ENCODE assay signal across 22 cellular contexts in the genomic region with DNA sequence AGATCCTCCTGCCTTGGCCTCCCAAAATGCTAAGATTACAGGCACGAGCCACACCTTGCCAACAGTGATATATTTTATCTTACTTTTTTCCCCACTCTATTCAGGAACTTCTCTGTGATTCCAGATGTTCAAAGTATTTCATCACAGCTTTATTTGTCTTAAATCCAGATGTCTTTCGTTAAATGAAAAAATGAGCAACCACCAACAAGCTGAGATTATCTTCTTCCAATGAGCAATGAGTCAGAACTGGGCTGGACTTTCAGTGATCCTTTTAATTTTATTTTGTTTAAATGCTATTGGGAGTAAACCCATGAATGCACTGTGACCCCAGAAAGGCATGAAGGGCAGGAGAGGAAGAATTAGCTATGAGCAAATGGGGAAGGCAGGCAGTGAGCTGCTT.
DNase-seq lines count a peak whose midpoint lies in the region; ATAC-seq and TF ChIP-seq lines count a peak whose summit lies in the region.
"Had no signal": no experiment of that assay in that cellular context is flagged by ENCODE, and none has a peak within 500 bp of the region (broad histone marks: within the 10 kb centered on the region; RNA-seq: fewer than 3 reads in every experiment).

No MANE protein-coding gene starts in this region.

- no peak overlapping the region for H2BK20ac ChIP-seq in IMR-90 (ENCODE audit: low read depth, low read length)

- dilution Hi-C loops in IMR-90 (cut with HindIII; ENCODE audit: low sequenced_read_pairs, unreplicated experiment) = no loop called here

- BruUV-seq in IMR-90 (replicated peaks; lab: Mats Ljungman, UMichigan) = no TSS peak

- H2BK120ac ChIP-seq in IMR-90 (ENCODE audit: low read depth, low read length) = no peak overlapping the region

- H3K9me3 Mint-ChIP-seq in mesothelial cell of epicardium = peaks cover 10% of the 10 kb centered on the region
- H3K9me3 Mint-ChIP-seq: central memory CD8-positive, alpha-beta T cell had no signal

- H2AFZ ChIP-seq in IMR-90 (replicated peaks; ENCODE audit: low read length, poor library complexity) = no peak overlapping the region

- H3K4me2 ChIP-seq in IMR-90 (ENCODE audit: low read depth, low read length) = no peak overlapping the region; the same call in 1 of the 2 replicates

- TF ChIP-seq POLR2A in IMR-90 (IDR thresholded peaks at IDR 0.05; ENCODE audit: low read depth, low read length) = no peak

- no peaks in the 10 kb centered on the region for H3K36me3 Mint-ChIP-seq in mesothelial cell of epicardium

- peak overlapping the region; percentile 61 for H3K27ac Mint-ChIP-seq in mesothelial cell of epicardium

- H3K4me1 Mint-ChIP-seq in mesothelial cell of epicardium = peaks cover 8% of the 10 kb centered on the region
- H3K4me1 Mint-ChIP-seq: central memory CD8-positive, alpha-beta T cell had no signal

- H3K36me3 ChIP-seq in IMR-90 (ENCODE audit: control insufficient read depth, insufficient read depth, low read length) = no peaks in the 10 kb centered on the region
- H3K36me3 ChIP-seq in effector memory CD4-positive, alpha-beta T cell (ENCODE audit: control insufficient read depth, insufficient read depth, low read length) = no peaks in the 10 kb centered on the region
- H3K36me3 ChIP-seq: ovary, Peyer's patch, uterus had no signal

- H4K5ac ChIP-seq in IMR-90 (ENCODE audit: low read depth, low read length) = no peak overlapping the region

- in situ Hi-C loops in IMR-90 (cut with MboI; ENCODE audit: low sequenced_read_pairs) = no loop called here

- H3K14ac ChIP-seq in IMR-90 (replicated peaks; ENCODE audit: low read depth, low read length) = no peak overlapping the region

- TF ChIP-seq CTCF in IMR-90 (conservative IDR thresholded peaks at IDR 0.05; ENCODE audit: low read depth, low read length) (no peak), mesothelial cell of epicardium (IDR thresholded peaks at IDR 0.05; ENCODE audit: unreplicated experiment) (no peak)

- no peak overlapping the region for H3K9ac ChIP-seq in IMR-90 (ENCODE audit: low read depth, low read length)

- no peak overlapping the region for H2BK5ac ChIP-seq in IMR-90 (ENCODE audit: low read depth, low read length, poor library complexity, severe bottlenecking)

- H3K4me1 ChIP-seq in IMR-90 (ENCODE audit: control insufficient read depth, insufficient read depth, low read length) = 0 out of 2 replicates have a peak, but pooled peaks cover 1% of the 10 kb centered on the region
- no peaks in the 10 kb centered on the region for H3K4me1 ChIP-seq in effector memory CD4-positive, alpha-beta T cell (ENCODE audit: control insufficient read depth, insufficient read depth, low read length, poor library complexity, severe bottlenecking)
- H3K4me1 ChIP-seq: Peyer's patch, uterus had no signal

- H4K91ac ChIP-seq in IMR-90 (ENCODE audit: insufficient read depth, low read depth, low read length) = no peak overlapping the region

- no peak overlapping the region for H3K23ac ChIP-seq in IMR-90 (ENCODE audit: low read depth, low read length)

- H4K20me1 ChIP-seq in IMR-90 (ENCODE audit: insufficient read depth, low read length) = no peaks in the 10 kb centered on the region

- H3K9me1 ChIP-seq in IMR-90 (ENCODE audit: insufficient read depth, low read length) = no peaks in the 10 kb centered on the region

- no peaks in the 10 kb centered on the region for H3K79me1 ChIP-seq in IMR-90 (ENCODE audit: low read depth in 1 of 2, low read length in 2 of 2)

- H3K4me3 Mint-ChIP-seq in mesothelial cell of epicardium = no peak overlapping the region
- H3K4me3 Mint-ChIP-seq: central memory CD8-positive, alpha-beta T cell had no signal

- no peak overlapping the region for H3K56ac ChIP-seq in IMR-90 (ENCODE audit: extremely low read depth, insufficient read depth, low read length)

- no peak overlapping the region for H3K18ac ChIP-seq in IMR-90 (ENCODE audit: low read depth, low read length)

- TF ChIP-seq RAD21 in IMR-90 (IDR thresholded peaks at IDR 0.05; ENCODE audit: low read length) = no peak

- H3K4ac ChIP-seq in IMR-90 (ENCODE audit: low read depth, low read length) = no peak overlapping the region

- H3K27me3 ChIP-seq in IMR-90 (ENCODE audit: control insufficient read depth, insufficient read depth, low read length) = no peaks in the 10 kb centered on the region
- H3K27me3 ChIP-seq in effector memory CD4-positive, alpha-beta T cell (replicated peaks; ENCODE audit: control insufficient read depth, insufficient read depth, low read length, poor library complexity, severe bottlenecking) = no peaks in the 10 kb centered on the region
- H3K27me3 ChIP-seq: ovary, Peyer's patch, uterus had no signal

- WGBS in IMR-90 (ENCODE audit: extremely low coverage in 2 of 2, insufficient read length in 1 of 2), 2 experiments = no CpG with 5 or more reads among the region's 2 CpGs

- H3K9me3 ChIP-seq in IMR-90 (ENCODE audit: control insufficient read depth, insufficient read depth, low read length) = no peaks in the 10 kb centered on the region
- no peaks in the 10 kb centered on the region for H3K9me3 ChIP-seq in effector memory CD4-positive, alpha-beta T cell (ENCODE audit: control insufficient read depth, low read length)
- H3K9me3 ChIP-seq: ovary, Peyer's patch, uterus had no signal

- ATAC-seq in IMR-90 (ENCODE audit: low read depth) (peak; percentile 65), HG02798 (IDR thresholded peaks at IDR 0.05; ENCODE audit: poor library complexity, unreplicated experiment) (no peak)
- ATAC-seq: left lobe of liver had no signal

- H2AK5ac ChIP-seq in IMR-90 (ENCODE audit: low read depth, low read length) = no peak overlapping the region

- H3K4me3 ChIP-seq in IMR-90 (ENCODE audit: insufficient read depth, low read depth, low read length) = no peak overlapping the region
- no peak overlapping the region for H3K4me3 ChIP-seq in effector memory CD4-positive, alpha-beta T cell (ENCODE audit: insufficient read depth, low read depth, low read length, poor library complexity, severe bottlenecking)
- H3K4me3 ChIP-seq: ovary, Peyer's patch, uterus had no signal

- H2AK9ac ChIP-seq in IMR-90 (replicated peaks; ENCODE audit: low read depth, low read length, poor library complexity) = no peak overlapping the region

- intact Hi-C loops in IMR-90 (cut with micrococcal nuclease) = no loop called here

- H2BK15ac ChIP-seq in IMR-90 (ENCODE audit: low read depth, low read length) = no peak overlapping the region

- DNase-seq in AG20443 (ENCODE audit: low spot score) = peak; percentile 32
- peak; percentile 15 for DNase-seq in IMR-90
- peak; percentile 79 for DNase-seq in fibroblast of peridontal ligament (ENCODE audit: extremely low read depth)
- DNase-seq in mesothelial cell of epicardium (ENCODE audit: low spot score in 2 of 2, unreplicated experiment in 2 of 2) = no peak
- DNase-seq in effector memory CD4-positive, alpha-beta T cell = no peak
- no peak for DNase-seq in stimulated activated naive CD4-positive, alpha-beta T cell treated with Interleukin-2 at 50 U/mL for 16 hours (lab: John Stamatoyannopoulos, UW)
- no peak for DNase-seq in SIG-M5 (lab: John Stamatoyannopoulos, UW)
- DNase-seq: activated CD4-positive, alpha-beta T cell treated with anti-CD3 and anti-CD28 coated beads for 4 hours; AML-193; amygdala; effector CD4-positive, alpha-beta T cell; foreskin melanocyte; Kasumi-1; NCI-H1417 treated with DMSO at 0.1 percent for 48 hours; NCI-H2171 treated with DMSO at 0.1 percent for 48 hours; ovary; Peyer's patch; stimulated activated CD4-positive, alpha-beta T cell treated with anti-CD3 and anti-CD28 coated beads, Interleukin-2, amount 100 ng/mL, for 48 hours; uterus had no signal

- CTCF ChIA-PET in IMR-90 (lab: Yijun Ruan, JAX) = no interaction called here

- H3K27ac ChIP-seq in IMR-90 (ENCODE audit: insufficient read depth, low read length) = no peak overlapping the region
- no peak overlapping the region for H3K27ac ChIP-seq in effector memory CD4-positive, alpha-beta T cell (ENCODE audit: insufficient read depth, low read length, poor library complexity, severe bottlenecking)
- H3K27ac ChIP-seq: ovary, Peyer's patch, uterus had no signal

- POLR2A ChIA-PET in IMR-90 (lab: Charles Lee; ENCODE audit: unreplicated experiment) = no interaction called here

- H4K8ac ChIP-seq in IMR-90 (ENCODE audit: low read depth in 2 of 2, low read length in 2 of 2) = no peak overlapping the region

- peaks cover under 1% of the 10 kb centered on the region for H3K27me3 Mint-ChIP-seq in mesothelial cell of epicardium (ENCODE audit: low read depth)

TF ChIP-seq in IMR-90, 13 proteins besides CTCF, POLR2A, EP300 and RAD21 (continues in another document):
- TF ChIP-seq MAFK (IDR thresholded peaks at IDR 0.05; ENCODE audit: low read depth, low read length) = no peak
- TF ChIP-seq, protein P1, sequence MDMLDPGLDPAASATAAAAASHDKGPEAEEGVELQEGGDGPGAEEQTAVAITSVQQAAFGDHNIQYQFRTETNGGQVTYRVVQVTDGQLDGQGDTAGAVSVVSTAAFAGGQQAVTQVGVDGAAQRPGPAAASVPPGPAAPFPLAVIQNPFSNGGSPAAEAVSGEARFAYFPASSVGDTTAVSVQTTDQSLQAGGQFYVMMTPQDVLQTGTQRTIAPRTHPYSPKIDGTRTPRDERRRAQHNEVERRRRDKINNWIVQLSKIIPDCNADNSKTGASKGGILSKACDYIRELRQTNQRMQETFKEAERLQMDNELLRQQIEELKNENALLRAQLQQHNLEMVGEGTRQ (IDR thresholded peaks at IDR 0.05; ENCODE audit: low read depth, low read length) = no peak
- TF ChIP-seq RCOR1 (IDR thresholded peaks at IDR 0.05; ENCODE audit: insufficient replicate concordance, low read length) = no peak
- TF ChIP-seq MXI1 (IDR thresholded peaks at IDR 0.05; ENCODE audit: borderline replicate concordance, low read depth, low read length) = no peak
- no peak for TF ChIP-seq NFE2L2 (IDR thresholded peaks at IDR 0.05; ENCODE audit: low read depth, low read length)
- TF ChIP-seq BHLHE40 (IDR thresholded peaks at IDR 0.05; ENCODE audit: low read depth, low read length) = no peak
- TF ChIP-seq, protein P2, sequence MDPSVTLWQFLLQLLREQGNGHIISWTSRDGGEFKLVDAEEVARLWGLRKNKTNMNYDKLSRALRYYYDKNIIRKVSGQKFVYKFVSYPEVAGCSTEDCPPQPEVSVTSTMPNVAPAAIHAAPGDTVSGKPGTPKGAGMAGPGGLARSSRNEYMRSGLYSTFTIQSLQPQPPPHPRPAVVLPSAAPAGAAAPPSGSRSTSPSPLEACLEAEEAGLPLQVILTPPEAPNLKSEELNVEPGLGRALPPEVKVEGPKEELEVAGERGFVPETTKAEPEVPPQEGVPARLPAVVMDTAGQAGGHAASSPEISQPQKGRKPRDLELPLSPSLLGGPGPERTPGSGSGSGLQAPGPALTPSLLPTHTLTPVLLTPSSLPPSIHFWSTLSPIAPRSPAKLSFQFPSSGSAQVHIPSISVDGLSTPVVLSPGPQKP (IDR thresholded peaks at IDR 0.05; ENCODE audit: borderline replicate concordance, low read depth, low read length) = no peak
- no peak for TF ChIP-seq SMC3 (IDR thresholded peaks at IDR 0.05; ENCODE audit: low read depth, low read length)
- TF ChIP-seq RFX5 (IDR thresholded peaks at IDR 0.05; ENCODE audit: low read depth, low read length) = no peak
- TF ChIP-seq MAZ (IDR thresholded peaks at IDR 0.05; ENCODE audit: borderline replicate concordance, low read depth, low read length) = no peak
- TF ChIP-seq CEBPB (IDR thresholded peaks at IDR 0.05; ENCODE audit: low read depth, low read length) = no peak
- no peak for TF ChIP-seq CHD1 (IDR thresholded peaks at IDR 0.05; ENCODE audit: low read depth, low read length)

Comparison
In these comparisons a context has a peak if more than half of its experiments do, and no peak if none do; other contexts are left out.
1. DNase-seq: peak in AG20443 (single experiment), IMR-90 (single experiment) and fibroblast of peridontal ligament (single experiment); none in mesothelial cell of epicardium (0 of 2), effector memory CD4-positive, alpha-beta T cell (0 of 3), stimulated activated naive CD4-positive, alpha-beta T cell treated with Interleukin-2 at 50 U/mL for 16 hours (single experiment) and SIG-M5 (single experiment).